8 cellular contexts compared by ENCODE assay signal in the genomic region with DNA sequence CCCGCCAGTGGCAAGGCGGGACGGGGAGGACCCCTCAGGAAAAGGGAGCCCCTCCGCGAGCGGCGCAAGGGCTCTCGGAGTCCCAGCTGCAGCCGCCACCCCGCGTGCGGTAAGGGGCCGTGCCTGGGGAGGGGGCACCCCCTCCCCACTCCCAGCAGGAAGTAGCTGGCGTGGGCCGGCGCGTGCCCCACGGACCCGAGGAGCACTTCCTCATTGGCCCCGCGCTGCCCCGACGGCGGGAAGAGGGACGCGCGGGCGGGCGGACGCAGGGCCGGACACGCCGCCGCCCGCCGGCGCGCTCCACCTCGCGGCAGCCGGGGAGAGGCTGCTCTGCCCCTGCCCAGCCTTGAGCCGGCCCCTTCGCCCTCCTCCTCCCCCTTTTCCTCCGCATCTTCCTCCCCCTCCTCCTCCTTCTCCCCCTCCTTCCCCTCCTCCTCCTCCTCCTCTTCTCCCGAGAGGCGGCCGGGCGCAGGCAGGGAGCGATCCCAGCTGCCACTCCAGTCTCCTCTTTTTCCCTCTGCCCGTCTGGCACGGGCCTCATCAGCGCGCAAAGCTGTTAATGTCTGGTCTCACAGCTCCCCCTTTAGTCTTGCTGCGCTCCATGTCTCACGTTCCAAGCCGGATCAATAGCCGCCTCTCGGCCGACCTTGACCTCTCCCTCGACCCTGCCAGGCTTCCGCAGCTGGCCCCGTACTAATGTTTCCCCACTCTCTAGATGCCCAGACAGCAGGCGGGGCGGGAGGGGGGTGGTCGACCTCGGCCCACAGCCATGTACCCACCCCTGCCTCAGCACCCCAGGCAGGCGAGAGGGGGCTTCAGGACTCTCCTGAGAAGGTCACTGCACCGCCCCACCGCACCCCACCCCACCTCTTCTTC. TPM values are rescaled to one million over a fixed set of nuclear protein-coding genes. Genes with fewer than 3 reads are reported as not detected.
DNase-seq lines count a peak whose midpoint lies in the region; ATAC-seq and TF ChIP-seq lines count a peak whose summit lies in the region.

No MANE protein-coding gene starts in this region.

- DNase-seq in EH (ENCODE audit: low read depth) = peak; percentile 79
- peak; percentile 73 for DNase-seq in HuH-7 (ENCODE audit: low spot score)
- peak; percentile 84 for DNase-seq in NT2/D1 (ENCODE audit: low read depth, low spot score)
- peak; percentile 75 for DNase-seq in activated naive CD8-positive, alpha-beta T cell treated with anti-CD3 and anti-CD28 coated beads, Interleukin-2, amount 10 ng/mL, durations not matched to agents 7 days and 5 days
- peak; percentile 89 to 91 for DNase-seq in cardiac muscle cell (ENCODE audit: low read depth in 1 of 2, low spot score in 1 of 2)
- peak; percentile 92 for DNase-seq in osteocyte (ENCODE audit: extremely low spot score, unreplicated experiment)
- DNase-seq in effector CD4-positive, alpha-beta T cell = no peak

- H3K9me3 ChIP-seq in NT2/D1 (ENCODE audit: insufficient read depth, low read length) = no peaks in the 10 kb centered on the region
- H3K9me3 ChIP-seq in cardiac muscle cell (ENCODE audit: low read depth) = no peaks in the 10 kb centered on the region

- no peak overlapping the region for H3K27ac ChIP-seq in cardiac muscle cell

- H3K4me3 ChIP-seq in NT2/D1 (ENCODE audit: insufficient read length, low read depth) (peak overlapping the region; percentile 65), cardiac muscle cell (peak overlapping the region; percentile 65)

- ATAC-seq in activated naive CD8-positive, alpha-beta T cell treated with anti-CD3 and anti-CD28 coated beads, Interleukin-2, amount 10 ng/mL, durations not matched to agents 7 days and 5 days (ENCODE audit: low read depth) = peak; percentile 7
- ATAC-seq in HG03039 (IDR thresholded peaks at IDR 0.05; ENCODE audit: unreplicated experiment) = no peak

- TF ChIP-seq CTCF in cardiac muscle cell (IDR thresholded peaks at IDR 0.05; ENCODE audit: low read depth, low read length) (peak; percentile 37), osteocyte (IDR thresholded peaks at IDR 0.05) (peak; percentile 62)

- no peaks in the 10 kb centered on the region for H3K9me3 Mint-ChIP-seq in activated naive CD8-positive, alpha-beta T cell treated with anti-CD3 and anti-CD28 coated beads, Interleukin-2, amount 10 ng/mL, durations not matched to agents 7 days and 5 days
- H3K9me3 Mint-ChIP-seq in osteocyte (ENCODE audit: unreplicated experiment) = no peaks in the 10 kb centered on the region

- H3K27me3 Mint-ChIP-seq in activated naive CD8-positive, alpha-beta T cell treated with anti-CD3 and anti-CD28 coated beads, Interleukin-2, amount 10 ng/mL, durations not matched to agents 7 days and 5 days = peaks cover 29% of the 10 kb centered on the region
- peaks cover 65% of the 10 kb centered on the region for H3K27me3 Mint-ChIP-seq in osteocyte (ENCODE audit: unreplicated experiment)

- peak overlapping the region; percentile 61 for H3K9ac ChIP-seq in NT2/D1 (ENCODE audit: insufficient read length, low read depth)

- H3K36me3 Mint-ChIP-seq in activated naive CD8-positive, alpha-beta T cell treated with anti-CD3 and anti-CD28 coated beads, Interleukin-2, amount 10 ng/mL, durations not matched to agents 7 days and 5 days = peaks cover 6% of the 10 kb centered on the region
- no peaks in the 10 kb centered on the region for H3K36me3 Mint-ChIP-seq in osteocyte (ENCODE audit: unreplicated experiment)

- peak overlapping the region; percentile 97 for H3K4me3 Mint-ChIP-seq in activated naive CD8-positive, alpha-beta T cell treated with anti-CD3 and anti-CD28 coated beads, Interleukin-2, amount 10 ng/mL, durations not matched to agents 7 days and 5 days
- H3K4me3 Mint-ChIP-seq in osteocyte (ENCODE audit: unreplicated experiment) = peak overlapping the region; percentile 75

- POLR2A ChIA-PET in activated naive CD8-positive, alpha-beta T cell treated with anti-CD3 and anti-CD28 coated beads, Interleukin-2, amount 10 ng/mL, durations not matched to agents 7 days and 5 days (lab: Charles Lee) = interaction anchor here (0.6 to 16.1 kb wide), 9 partner anchors 13 to 1671 kb away, joined by 3 to 796 read pairs (median 4); no protein-coding TSS in a partner anchor

- no peaks in the 10 kb centered on the region for H3K36me3 ChIP-seq in NT2/D1 (ENCODE audit: insufficient read depth, insufficient read length, low read length)
- no peaks in the 10 kb centered on the region for H3K36me3 ChIP-seq in cardiac muscle cell

- H3K27ac Mint-ChIP-seq in activated naive CD8-positive, alpha-beta T cell treated with anti-CD3 and anti-CD28 coated beads, Interleukin-2, amount 10 ng/mL, durations not matched to agents 7 days and 5 days = peak overlapping the region; percentile 99
- no peak overlapping the region for H3K27ac Mint-ChIP-seq in osteocyte (ENCODE audit: unreplicated experiment)

- H3K4me1 Mint-ChIP-seq in activated naive CD8-positive, alpha-beta T cell treated with anti-CD3 and anti-CD28 coated beads, Interleukin-2, amount 10 ng/mL, durations not matched to agents 7 days and 5 days = peaks cover 27% of the 10 kb centered on the region
- peaks cover 31% of the 10 kb centered on the region for H3K4me1 Mint-ChIP-seq in osteocyte (ENCODE audit: unreplicated experiment)

- H3K4me1 ChIP-seq in NT2/D1 (ENCODE audit: insufficient read depth, insufficient read length) (peaks cover 4% of the 10 kb centered on the region), cardiac muscle cell (ENCODE audit: low read depth) (peaks cover 9% of the 10 kb centered on the region)

- peaks cover 38% of the 10 kb centered on the region for H3K27me3 ChIP-seq in NT2/D1 (ENCODE audit: insufficient read depth, insufficient read length)
- H3K27me3 ChIP-seq in cardiac muscle cell = peaks cover 86% of the 10 kb centered on the region

RNA-seq across cellular contexts. Expression of gene BCL11B, which starts 2.6 kb away (rescaled TPM):
- 100 to 1,000 TPM in 1 of 2 experiments, 10 to 100 TPM in 1; 99.5 to 104 TPM for total RNA-seq in activated naive CD8-positive, alpha-beta T cell treated with anti-CD3 and anti-CD28 coated beads, Interleukin-2, amount 10 ng/mL, durations not matched to agents 7 days and 5 days
- total RNA-seq in cardiac muscle cell (1.7 and 2.8 TPM in 2 replicates), osteocyte (0.16 and 0.18 TPM in 2 replicates)
- polyA plus RNA-seq in cardiac muscle cell = 0.04 and 0.57 TPM in 2 replicates

Comparison
In these comparisons a context has a peak if more than half of its experiments do, and no peak if none do; other contexts are left out.
1. RNA of gene BCL11B, which starts 2.6 kb away (total RNA-seq): 99.5 to 104 TPM in activated naive CD8-positive, alpha-beta T cell treated with anti-CD3 and anti-CD28 coated beads, Interleukin-2, amount 10 ng/mL, durations not matched to agents 7 days and 5 days; 1.7 to 2.8 TPM in cardiac muscle cell and 0.16 to 0.18 TPM in osteocyte; every median in the first group is over 10 times any median in the second.